In genomic region chr9:128026255-128027165, GRCh38 we compare ENCODE assay signal across 10 cellular contexts. TPM values are rescaled to one million over a fixed set of nuclear protein-coding genes. Genes with fewer than 3 reads are reported as not detected.
A peak's percentile ranks its signal among the peaks of the same experiment; 100 is the strongest.
DNase-seq lines count a peak whose midpoint lies in the region; ATAC-seq, FAIRE-seq and TF ChIP-seq lines count a peak whose summit lies in the region.
"Had no signal": no experiment of that assay in that cellular context is flagged by ENCODE, and none has a peak within 500 bp of the region (broad histone marks: within the 10 kb centered on the region; RNA-seq: fewer than 3 reads in every experiment).

No MANE protein-coding gene starts in this region.

- TF ChIP-seq POLR2A in esophagus muscularis mucosa (IDR thresholded peaks at IDR 0.05; ENCODE audit: low read depth) = no peak

- intact Hi-C loops in esophagus muscularis mucosa (cut with DNase I) = no loop called here

- TF ChIP-seq CTCF in esophagus muscularis mucosa (IDR thresholded peaks at IDR 0.05) = no peak

- peaks cover 0 to 3% (median 0%) of the 10 kb centered on the region in 3 donors for H3K9me3 Mint-ChIP-seq in T-cell
- H3K9me3 Mint-ChIP-seq in activated naive CD8-positive, alpha-beta T cell treated with anti-CD3 and anti-CD28 coated beads, Interleukin-2, amount 10 ng/mL, durations not matched to agents 7 days and 5 days = no peaks in the 10 kb centered on the region

- peaks cover 0 to 3% (median 0%) of the 10 kb centered on the region in 3 donors for H3K4me1 ChIP-seq in skeletal muscle tissue (ENCODE audit: control insufficient read depth in 3 of 3, insufficient read depth in 3 of 3, low read length in 3 of 3)
- H3K4me1 ChIP-seq in esophagus muscularis mucosa = no peaks in the 10 kb centered on the region

- H3K9me3 ChIP-seq in skeletal muscle tissue (ENCODE audit: control insufficient read depth in 3 of 3, low read length in 3 of 3) (no peaks in the 10 kb centered on the region), esophagus muscularis mucosa (no peaks in the 10 kb centered on the region)

- WGBS in esophagus muscularis mucosa = 80% methylated on average over 12 of the region's 19 CpGs

- H3K4me3 Mint-ChIP-seq in T-cell = peak overlapping the region; percentile 80 to 89 (median 83)
- peak overlapping the region; percentile 79 for H3K4me3 Mint-ChIP-seq in activated naive CD8-positive, alpha-beta T cell treated with anti-CD3 and anti-CD28 coated beads, Interleukin-2, amount 10 ng/mL, durations not matched to agents 7 days and 5 days

- no peak for TF ChIP-seq EP300 in esophagus muscularis mucosa (IDR thresholded peaks at IDR 0.05)

- CTCF ChIA-PET in T-cell (lab: Charles Lee) = interaction anchor here (0.7 to 1.6 kb wide), 6 partner anchors 8 to 71 kb away, joined by 3 to 11 read pairs (median 4); no protein-coding TSS in a partner anchor

- ATAC-seq in T-cell (replicated peaks in 1 of 4) (peak; percentile 71 to 78 (median 75)), HG02870 (IDR thresholded peaks at IDR 0.05; ENCODE audit: unreplicated experiment) (no peak)
- ATAC-seq in activated naive CD8-positive, alpha-beta T cell treated with anti-CD3 and anti-CD28 coated beads, Interleukin-2, amount 10 ng/mL, durations not matched to agents 7 days and 5 days (ENCODE audit: low read depth) = peak; percentile 73

- H3K27me3 ChIP-seq in skeletal muscle tissue (ENCODE audit: control insufficient read depth in 3 of 3, insufficient read depth in 3 of 3, low read length in 3 of 3) = no peaks in the 10 kb centered on the region
- H3K27me3 ChIP-seq in esophagus muscularis mucosa = no peaks in the 10 kb centered on the region

- H3K27ac ChIP-seq in skeletal muscle tissue (ENCODE audit: low read depth, low read length) (peak overlapping the region; percentile 25), esophagus muscularis mucosa (replicated peaks in 1 of 4) (peak overlapping the region in 1 of 4 donors; percentile 24)
- H3K27ac ChIP-seq: 22Rv1 had no signal

- FAIRE-seq in RCC 7860 (lab: Jason Lieb, UNC) = no peak
- FAIRE-seq: astrocyte had no signal

- DNase-seq in DMS153 treated with DMSO at 0.1 percent for 48 hours (lab: John Stamatoyannopoulos, UW; ENCODE audit: unreplicated experiment) (peak; percentile 2), DMS153 (lab: John Stamatoyannopoulos, UW) (no peak), T-cell (peak; percentile 67 to 94 (median 82)), esophagus muscularis mucosa (ENCODE audit: extremely low spot score) (no peak), RCC 7860 (ENCODE audit: low spot score) (no peak)
- DNase-seq in activated naive CD8-positive, alpha-beta T cell treated with anti-CD3 and anti-CD28 coated beads, Interleukin-2, amount 10 ng/mL, durations not matched to agents 7 days and 5 days = peak; percentile 71

- H3K9ac ChIP-seq in skeletal muscle tissue (ENCODE audit: low read depth in 1 of 3, low read length in 3 of 3) = peak overlapping the region in 2 of 3 donors; percentile 5 to 16

- peaks cover 3% of the 10 kb centered on the region for H3K36me3 Mint-ChIP-seq in T-cell
- no peaks in the 10 kb centered on the region for H3K36me3 Mint-ChIP-seq in activated naive CD8-positive, alpha-beta T cell treated with anti-CD3 and anti-CD28 coated beads, Interleukin-2, amount 10 ng/mL, durations not matched to agents 7 days and 5 days

- H3K4me3 ChIP-seq in skeletal muscle tissue (ENCODE audit: low read length in 3 of 3) (no peak overlapping the region), esophagus muscularis mucosa (no peak overlapping the region)

- H3K27me3 Mint-ChIP-seq in T-cell = no peaks in the 10 kb centered on the region
- no peaks in the 10 kb centered on the region for H3K27me3 Mint-ChIP-seq in activated naive CD8-positive, alpha-beta T cell treated with anti-CD3 and anti-CD28 coated beads, Interleukin-2, amount 10 ng/mL, durations not matched to agents 7 days and 5 days

- peak overlapping the region; percentile 97 to 98 for H3K27ac Mint-ChIP-seq in T-cell
- peak overlapping the region; percentile 96 for H3K27ac Mint-ChIP-seq in activated naive CD8-positive, alpha-beta T cell treated with anti-CD3 and anti-CD28 coated beads, Interleukin-2, amount 10 ng/mL, durations not matched to agents 7 days and 5 days

- H3K4me1 Mint-ChIP-seq in T-cell = peaks cover 85 to 94% (median 90%) of the 10 kb centered on the region in 3 donors
- H3K4me1 Mint-ChIP-seq in activated naive CD8-positive, alpha-beta T cell treated with anti-CD3 and anti-CD28 coated beads, Interleukin-2, amount 10 ng/mL, durations not matched to agents 7 days and 5 days = peaks cover 81% of the 10 kb centered on the region

- POLR2A ChIA-PET in T-cell (lab: Charles Lee) = no interaction called here
- POLR2A ChIA-PET in activated naive CD8-positive, alpha-beta T cell treated with anti-CD3 and anti-CD28 coated beads, Interleukin-2, amount 10 ng/mL, durations not matched to agents 7 days and 5 days (lab: Charles Lee) = interaction anchor here (0.5 to 18.1 kb wide), 14 partner anchors 8 to 125 kb away, joined by 3 to 389 read pairs (median 7); partner anchors contain the start of genes EEIG1, NAIF1 and SLC25A25

- H3K36me3 ChIP-seq in skeletal muscle tissue (ENCODE audit: control insufficient read depth in 3 of 3, insufficient read depth in 3 of 3, low read length in 3 of 3) = no peaks in the 10 kb centered on the region
- no peaks in the 10 kb centered on the region for H3K36me3 ChIP-seq in esophagus muscularis mucosa

RNA-seq across cellular contexts. Expression of gene NAIF1, which starts 40.6 kb away (rescaled TPM):
- total RNA-seq in T-cell = 10 to 100 TPM; 11.6 to 14.9 (median 13.8) TPM
- total RNA-seq in activated naive CD8-positive, alpha-beta T cell treated with anti-CD3 and anti-CD28 coated beads, Interleukin-2, amount 10 ng/mL, durations not matched to agents 7 days and 5 days = 10 to 100 TPM; 11.8 to 13.2 TPM
- 8.9 TPM for total RNA-seq in skeletal muscle tissue
- 10 to 100 TPM in 2 of 4 donors, 1 to 10 TPM in 2; 5.4 to 12.0 (median 9.7) TPM for total RNA-seq in esophagus muscularis mucosa

RNA-seq across cellular contexts. Expression of gene SLC25A25, which starts 41.5 kb away (rescaled TPM):
- 10 to 100 TPM; 11.8 to 21.0 (median 17.3) TPM for total RNA-seq in T-cell
- total RNA-seq in activated naive CD8-positive, alpha-beta T cell treated with anti-CD3 and anti-CD28 coated beads, Interleukin-2, amount 10 ng/mL, durations not matched to agents 7 days and 5 days = 10 to 100 TPM; 21.2 to 21.8 TPM
- 13.0 TPM for total RNA-seq in skeletal muscle tissue
- total RNA-seq in esophagus muscularis mucosa = 100 to 1,000 TPM in 1 of 4 donors, 10 to 100 TPM in 3; 14.5 to 140 (median 21.3) TPM

RNA-seq across cellular contexts. Expression of gene EEIG1, which starts 45.7 kb away (rescaled TPM):
- total RNA-seq in T-cell = 100 to 1,000 TPM; 351 to 746 (median 698) TPM
- 100 to 1,000 TPM; 329 to 366 TPM for total RNA-seq in activated naive CD8-positive, alpha-beta T cell treated with anti-CD3 and anti-CD28 coated beads, Interleukin-2, amount 10 ng/mL, durations not matched to agents 7 days and 5 days
- total RNA-seq in skeletal muscle tissue = 8.9 TPM
- 10 to 100 TPM; 12.4 to 29.5 (median 20.0) TPM for total RNA-seq in esophagus muscularis mucosa

Comparison
In these comparisons a context has a peak if more than half of its experiments do, and no peak if none do; other contexts are left out.
1. DNase-seq: peak in DMS153 treated with DMSO at 0.1 percent for 48 hours (single experiment), T-cell (34 of 34) and activated naive CD8-positive, alpha-beta T cell treated with anti-CD3 and anti-CD28 coated beads, Interleukin-2, amount 10 ng/mL, durations not matched to agents 7 days and 5 days (single experiment); none in DMS153 (single experiment), esophagus muscularis mucosa (single experiment) and RCC 7860 (single experiment).
2. RNA of gene EEIG1, which starts 45.7 kb away (total RNA-seq): 351 to 746 TPM in T-cell and 329 to 366 TPM in activated naive CD8-positive, alpha-beta T cell treated with anti-CD3 and anti-CD28 coated beads, Interleukin-2, amount 10 ng/mL, durations not matched to agents 7 days and 5 days; 12.4 to 29.5 TPM in esophagus muscularis mucosa and 8.9 TPM in skeletal muscle tissue (single experiment); every median in the first group is over 10 times any median in the second.